In genomic region chr18:23228102-23229051, GRCh38 we compare ENCODE assay signal across 8 cellular contexts.
DNase-seq lines count a peak whose midpoint lies in the region; ATAC-seq and TF ChIP-seq lines count a peak whose summit lies in the region.

No MANE protein-coding gene starts in this region.

- H2BK12ac ChIP-seq in trophoblast cell (ENCODE audit: low read length) = no peak overlapping the region

- H3K4me3 Mint-ChIP-seq in type B pancreatic cell = no peak overlapping the region
- H3K4me3 Mint-ChIP-seq in progenitor cell of endocrine pancreas (ENCODE audit: low read depth) = no peak overlapping the region

- H3K27me3 ChIP-seq in trophoblast cell (ENCODE audit: insufficient read depth, low read length) = no peaks in the 10 kb centered on the region

- H3K27me3 Mint-ChIP-seq in type B pancreatic cell (no peaks in the 10 kb centered on the region), progenitor cell of endocrine pancreas (no peaks in the 10 kb centered on the region)

- ATAC-seq in GM19025 (IDR thresholded peaks at IDR 0.05; ENCODE audit: low read depth, unreplicated experiment) (peak; percentile 31), HG03066 (IDR thresholded peaks at IDR 0.05; ENCODE audit: low read depth, unreplicated experiment) (peak; percentile 38)

- H3K4me1 Mint-ChIP-seq in type B pancreatic cell (ENCODE audit: unreplicated experiment) (peaks cover 41% of the 10 kb centered on the region), progenitor cell of endocrine pancreas (ENCODE audit: low read depth) (peaks cover 3% of the 10 kb centered on the region)

- H4K12ac ChIP-seq in trophoblast cell (ENCODE audit: low read depth, low read length) = no peak overlapping the region

- H4K91ac ChIP-seq in trophoblast cell (ENCODE audit: low read depth, low read length) = no peak overlapping the region

- no peaks in the 10 kb centered on the region for H3K9me3 ChIP-seq in trophoblast cell (ENCODE audit: insufficient read depth, low read depth, low read length)

- no peaks in the 10 kb centered on the region for H3K79me2 ChIP-seq in trophoblast cell (ENCODE audit: control insufficient read depth, insufficient read depth, low read length, poor library complexity)

- no peak overlapping the region for H3K4me3 ChIP-seq in trophoblast cell (ENCODE audit: low read depth, low read length)

- H3K36me3 ChIP-seq in trophoblast cell (ENCODE audit: control insufficient read depth in 1 of 2, insufficient read depth in 2 of 2, low read length in 2 of 2) = no peaks in the 10 kb centered on the region

- H3K9me3 Mint-ChIP-seq in type B pancreatic cell = no peaks in the 10 kb centered on the region
- H3K9me3 Mint-ChIP-seq in progenitor cell of endocrine pancreas (ENCODE audit: low read depth) = no peaks in the 10 kb centered on the region

- H3K14ac ChIP-seq in trophoblast cell (ENCODE audit: low read length) = no peak overlapping the region

- peak overlapping the region; percentile 36 for H3K27ac Mint-ChIP-seq in type B pancreatic cell
- no peak overlapping the region for H3K27ac Mint-ChIP-seq in progenitor cell of endocrine pancreas

- H3K36me3 Mint-ChIP-seq in type B pancreatic cell (peaks cover 3% of the 10 kb centered on the region), progenitor cell of endocrine pancreas (ENCODE audit: insufficient read depth) (no peaks in the 10 kb centered on the region)

- no peak overlapping the region for H3K4me2 ChIP-seq in trophoblast cell (ENCODE audit: low read length)

- no peak overlapping the region for H3K18ac ChIP-seq in trophoblast cell (ENCODE audit: low read length)

- no peak overlapping the region for H3K9ac ChIP-seq in trophoblast cell (ENCODE audit: low read length)

- H4K8ac ChIP-seq in trophoblast cell (ENCODE audit: low read depth, low read length) = no peak overlapping the region

- H2AK5ac ChIP-seq in trophoblast cell (ENCODE audit: low read length) = no peak overlapping the region

- H2BK120ac ChIP-seq in trophoblast cell (ENCODE audit: insufficient read depth, low read length, poor library complexity) = no peak overlapping the region

- H3K23ac ChIP-seq in trophoblast cell (ENCODE audit: low read length) = no peak overlapping the region

- H2AFZ ChIP-seq in trophoblast cell (ENCODE audit: insufficient read depth, low read length, poor library complexity) = no peak overlapping the region

- no peak overlapping the region for H3K27ac ChIP-seq in trophoblast cell (ENCODE audit: low read depth, low read length)

- DNase-seq in DMS79 (lab: John Stamatoyannopoulos, UW) = peak; percentile 42
- peak; percentile 64 for DNase-seq in RPMI7951 (ENCODE audit: low read depth)
- peak; percentile 57 for DNase-seq in glomerular visceral epithelial cell (ENCODE audit: extremely low spot score)
- no peak for DNase-seq in type B pancreatic cell (ENCODE audit: extremely low spot score, unreplicated experiment)
- DNase-seq in trophoblast cell = no peak
- DNase-seq in progenitor cell of endocrine pancreas (ENCODE audit: low spot score, unreplicated experiment) = no peak

- H3K4me1 ChIP-seq in trophoblast cell (ENCODE audit: control insufficient read depth in 1 of 2, insufficient read depth in 2 of 2, low read length in 2 of 2) = peaks cover 9 to 11% of the 10 kb centered on the region in 2 experiments

- no peak overlapping the region for H3K4ac ChIP-seq in trophoblast cell (ENCODE audit: low read depth, low read length)

- H3K79me1 ChIP-seq in trophoblast cell (ENCODE audit: low read length) = peaks cover 5% of the 10 kb centered on the region

- TF ChIP-seq CTCF in type B pancreatic cell (conservative IDR thresholded peaks at IDR 0.05) = no peak
- no peak for TF ChIP-seq CTCF in progenitor cell of endocrine pancreas (IDR thresholded peaks at IDR 0.05; ENCODE audit: unreplicated experiment)

- no CpG with 5 or more reads among the region's 7 CpGs for WGBS in trophoblast cell (ENCODE audit: extremely low coverage, insufficient coverage, insufficient read length)

- H2BK5ac ChIP-seq in trophoblast cell (ENCODE audit: low read depth, low read length, poor library complexity) = no peak overlapping the region

Comparison
In these comparisons a context has a peak if more than half of its experiments do, and no peak if none do; other contexts are left out.
1. DNase-seq: peak in DMS79 (single experiment), RPMI7951 (single experiment) and glomerular visceral epithelial cell (single experiment); none in type B pancreatic cell (single experiment), trophoblast cell (0 of 2) and progenitor cell of endocrine pancreas (single experiment).